Comparison of ENCODE assay signal across 15 cellular contexts in genomic region chr6:122770835-122771601, GRCh38. TPM values are rescaled to one million over a fixed set of nuclear protein-coding genes. Genes with fewer than 3 reads are reported as not detected.
DNase-seq lines count a peak whose midpoint lies in the region; ATAC-seq and TF ChIP-seq lines count a peak whose summit lies in the region.
"Had no signal": no experiment of that assay in that cellular context is flagged by ENCODE, and none has a peak within 500 bp of the region (broad histone marks: within the 10 kb centered on the region; RNA-seq: fewer than 3 reads in every experiment).

No MANE protein-coding gene starts in this region.

- H3K9me3 ChIP-seq in colonic mucosa = no peaks in the 10 kb centered on the region
- H3K9me3 ChIP-seq in CD8-positive, alpha-beta T cell (ENCODE audit: low read length) = no peaks in the 10 kb centered on the region
- H3K9me3 ChIP-seq: thyroid gland had no signal

- no peak for ATAC-seq in CD8-positive, alpha-beta T cell
- ATAC-seq in HG02852 (IDR thresholded peaks at IDR 0.05; ENCODE audit: unreplicated experiment) = no peak
- ATAC-seq: left ventricle myocardium superior had no signal

- no peaks in the 10 kb centered on the region for H3K36me3 ChIP-seq in colonic mucosa
- H3K36me3 ChIP-seq in CD8-positive, alpha-beta T cell (ENCODE audit: insufficient read depth, low read length) = no peaks in the 10 kb centered on the region
- H3K36me3 ChIP-seq: thyroid gland had no signal

- no peaks in the 10 kb centered on the region for H3K27me3 ChIP-seq in colonic mucosa
- no peaks in the 10 kb centered on the region for H3K27me3 ChIP-seq in CD8-positive, alpha-beta T cell (ENCODE audit: insufficient read depth, low read length)
- H3K27me3 ChIP-seq: thyroid gland had no signal

- CTCF ChIA-PET in CD8-positive, alpha-beta T cell (lab: Charles Lee) = no interaction called here

- H3K27ac Mint-ChIP-seq in nephron progenitor cell = no peak overlapping the region
- H3K27ac Mint-ChIP-seq in CD8-positive, alpha-beta T cell = no peak overlapping the region
- H3K27ac Mint-ChIP-seq: activated CD4-positive, alpha-beta T cell treated with anti-CD3 and anti-CD28 coated beads, Interleukin-2, amount 10 ng/mL, durations not matched to agents 24 days and 14 days; activated naive CD4-positive, alpha-beta T cell treated with anti-CD3 and anti-CD28 coated beads, Interleukin-2, amount 10 ng/mL, durations not matched to agents 7 days and 5 days had no signal

- H3K4me3 ChIP-seq in colonic mucosa = no peak overlapping the region
- H3K4me3 ChIP-seq in CD8-positive, alpha-beta T cell (ENCODE audit: low read depth, low read length) = no peak overlapping the region
- H3K4me3 ChIP-seq: thyroid gland had no signal

- H3K27ac ChIP-seq in colonic mucosa = peak overlapping the region; percentile 70
- H3K27ac ChIP-seq in CD8-positive, alpha-beta T cell (ENCODE audit: low read depth, low read length) = no peak overlapping the region
- H3K27ac ChIP-seq: thyroid gland had no signal

- H3K27me3 Mint-ChIP-seq in nephron progenitor cell (ENCODE audit: low read depth, poor library complexity) = peaks cover 10% of the 10 kb centered on the region
- H3K27me3 Mint-ChIP-seq in CD8-positive, alpha-beta T cell (ENCODE audit: low read depth) = peaks cover 7% of the 10 kb centered on the region

- no peak overlapping the region for H3K4me3 Mint-ChIP-seq in nephron progenitor cell
- H3K4me3 Mint-ChIP-seq in CD8-positive, alpha-beta T cell = no peak overlapping the region
- H3K4me3 Mint-ChIP-seq: activated CD4-positive, alpha-beta T cell treated with anti-CD3 and anti-CD28 coated beads, Interleukin-2, amount 10 ng/mL, durations not matched to agents 24 days and 14 days; activated naive CD4-positive, alpha-beta T cell treated with anti-CD3 and anti-CD28 coated beads, Interleukin-2, amount 10 ng/mL, durations not matched to agents 7 days and 5 days had no signal

- no peaks in the 10 kb centered on the region for H3K9me3 Mint-ChIP-seq in nephron progenitor cell
- peaks cover 5% of the 10 kb centered on the region for H3K9me3 Mint-ChIP-seq in CD8-positive, alpha-beta T cell
- H3K9me3 Mint-ChIP-seq: activated naive CD4-positive, alpha-beta T cell treated with anti-CD3 and anti-CD28 coated beads, Interleukin-2, amount 10 ng/mL, durations not matched to agents 7 days and 5 days had no signal

- DNase-seq in GF-D8 (lab: John Stamatoyannopoulos, UW) = peak; percentile 45
- peak; percentile 49 for DNase-seq in NCI-H146 treated with DMSO at 0.1 percent for 48 hours (lab: John Stamatoyannopoulos, UW; ENCODE audit: unreplicated experiment)
- DNase-seq in colonic mucosa = peak; percentile 43
- DNase-seq in nephron progenitor cell = no peak
- no peak for DNase-seq in CD8-positive, alpha-beta T cell
- no peak for DNase-seq in NCI-H526 (lab: John Stamatoyannopoulos, UW)
- DNase-seq in NCI-H510A treated with DMSO at 0.1 percent for 48 hours (lab: John Stamatoyannopoulos, UW) = no peak
- DNase-seq: activated CD4-positive, alpha-beta T cell treated with anti-CD3 and anti-CD28 coated beads, Interleukin-2, amount 10 ng/mL, durations not matched to agents 24 days and 14 days; activated naive CD4-positive, alpha-beta T cell treated with anti-CD3 and anti-CD28 coated beads, Interleukin-2, amount 10 ng/mL, durations not matched to agents 7 days and 5 days; DMS153; left ventricle myocardium superior; NCI-H1436; SHP77 treated with DMSO at 0.1 percent for 48 hours; thyroid gland had no signal

- H3K4me1 ChIP-seq in colonic mucosa = no peaks in the 10 kb centered on the region
- no peaks in the 10 kb centered on the region for H3K4me1 ChIP-seq in CD8-positive, alpha-beta T cell (ENCODE audit: insufficient read depth, low read length)
- H3K4me1 ChIP-seq: thyroid gland had no signal

- H3K4me1 Mint-ChIP-seq in nephron progenitor cell = no peaks in the 10 kb centered on the region
- H3K4me1 Mint-ChIP-seq in CD8-positive, alpha-beta T cell (ENCODE audit: low read depth) = no peaks in the 10 kb centered on the region
- H3K4me1 Mint-ChIP-seq: activated CD4-positive, alpha-beta T cell treated with anti-CD3 and anti-CD28 coated beads, Interleukin-2, amount 10 ng/mL, durations not matched to agents 24 days and 14 days; activated naive CD4-positive, alpha-beta T cell treated with anti-CD3 and anti-CD28 coated beads, Interleukin-2, amount 10 ng/mL, durations not matched to agents 7 days and 5 days had no signal

- H3K9ac ChIP-seq in colonic mucosa (ENCODE audit: low read depth in 2 of 2, low read length in 2 of 2) = no peak overlapping the region

- POLR2A ChIA-PET in CD8-positive, alpha-beta T cell (lab: Charles Lee) = no interaction called here

- intact Hi-C loops in colonic mucosa (cut with DNase I) = no loop called here
- intact Hi-C loops in CD8-positive, alpha-beta T cell (cut with DNase I, micrococcal nuclease) = no loop called here

- no peaks in the 10 kb centered on the region for H3K36me3 Mint-ChIP-seq in nephron progenitor cell (ENCODE audit: low read depth)
- H3K36me3 Mint-ChIP-seq in CD8-positive, alpha-beta T cell = no peaks in the 10 kb centered on the region
- H3K36me3 Mint-ChIP-seq: activated naive CD4-positive, alpha-beta T cell treated with anti-CD3 and anti-CD28 coated beads, Interleukin-2, amount 10 ng/mL, durations not matched to agents 7 days and 5 days had no signal

- TF ChIP-seq CTCF in colonic mucosa (IDR thresholded peaks at IDR 0.05) = peak; percentile 21
- peak; percentile 14 for TF ChIP-seq CTCF in nephron progenitor cell (IDR thresholded peaks at IDR 0.05)
- no peak for TF ChIP-seq CTCF in CD8-positive, alpha-beta T cell (IDR thresholded peaks at IDR 0.05)

RNA-seq across cellular contexts. Expression of gene FABP7, which starts 8.5 kb away (rescaled TPM):
- total RNA-seq in colonic mucosa = not detected
- not detected for total RNA-seq in CD8-positive, alpha-beta T cell
- total RNA-seq: activated CD4-positive, alpha-beta T cell treated with anti-CD3 and anti-CD28 coated beads, Interleukin-2, amount 10 ng/mL, durations not matched to agents 24 days and 14 days; left ventricle myocardium superior; thyroid gland had no signal

RNA-seq across cellular contexts. Expression of gene SMPDL3A, which starts 18.0 kb away (rescaled TPM):
- 10 to 100 TPM; 47.5 to 86.5 TPM for total RNA-seq in colonic mucosa
- not detected for total RNA-seq in CD8-positive, alpha-beta T cell

Comparison
In these comparisons a context has a peak if more than half of its experiments do, and no peak if none do; other contexts are left out.
1. DNase-seq: peak in GF-D8 (single experiment), NCI-H146 treated with DMSO at 0.1 percent for 48 hours (single experiment) and colonic mucosa (single experiment); none in nephron progenitor cell (single experiment), CD8-positive, alpha-beta T cell (0 of 7), NCI-H526 (0 of 2) and NCI-H510A treated with DMSO at 0.1 percent for 48 hours (single experiment).
2. RNA of gene SMPDL3A, which starts 18.0 kb away (total RNA-seq): 47.5 to 86.5 TPM in colonic mucosa; not detected in CD8-positive, alpha-beta T cell; every median in the first group is over 10 times any median in the second.